Comparison of ENCODE assay signal across 21 cellular contexts in the genomic region with DNA sequence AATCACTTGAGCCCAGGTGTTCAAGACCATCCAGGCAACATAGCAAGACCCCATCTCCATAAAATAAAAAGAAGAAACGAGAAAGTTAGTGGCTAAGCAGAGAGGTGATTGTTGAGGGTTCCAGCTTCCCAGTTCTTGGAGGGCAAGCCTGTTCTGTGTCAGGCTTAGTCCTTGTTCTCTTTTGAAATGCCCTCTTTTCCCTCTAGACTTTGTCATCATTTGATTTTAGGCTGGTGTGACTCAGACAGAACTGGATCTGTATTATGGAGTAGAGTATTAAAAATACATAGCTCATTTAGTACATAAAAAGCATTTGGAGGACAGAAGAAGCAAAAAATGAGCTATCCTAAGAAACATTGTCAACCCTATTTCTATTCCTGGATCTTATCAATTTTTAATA.
A peak's percentile ranks its signal among the peaks of the same experiment; 100 is the strongest.
DNase-seq lines count a peak whose midpoint lies in the region; ATAC-seq and TF ChIP-seq lines count a peak whose summit lies in the region.
"Had no signal": no experiment of that assay in that cellular context is flagged by ENCODE, and none has a peak within 500 bp of the region (broad histone marks: within the 10 kb centered on the region; RNA-seq: fewer than 3 reads in every experiment).

No MANE protein-coding gene starts in this region.

- H3K9me3 ChIP-seq in GM23248 (ENCODE audit: low read depth) (no peaks in the 10 kb centered on the region), PC-3 (ENCODE audit: low read length) (no peaks in the 10 kb centered on the region)

- CTCF ChIA-PET in PC-3 (lab: Charles Lee), result no interaction called here

- TF ChIP-seq CTCF in PC-3 (conservative IDR thresholded peaks at IDR 0.05; ENCODE audit: low read depth, low read length) (no peak), neural crest cell (conservative IDR thresholded peaks at IDR 0.05) (no peak)

- intact Hi-C loops in PC-3 (cut with micrococcal nuclease), result no loop called here

- H3K27me3 ChIP-seq in GM23248 (replicated peaks; ENCODE audit: insufficient read depth), result no peaks in the 10 kb centered on the region
- no peaks in the 10 kb centered on the region for H3K27me3 ChIP-seq in PC-3 (ENCODE audit: low read length)

- peaks cover 29% of the 10 kb centered on the region for H3K79me2 ChIP-seq in GM23248 (ENCODE audit: insufficient read depth)
- H3K79me2 ChIP-seq in PC-3 (ENCODE audit: low read length), result peaks cover 52% of the 10 kb centered on the region

- POLR2A ChIA-PET in PC-3 (lab: Charles Lee; ENCODE audit: unreplicated experiment), result no interaction called here

- H3K9ac ChIP-seq in GM23248, result no peak overlapping the region
- no peak overlapping the region for H3K9ac ChIP-seq in PC-3 (ENCODE audit: low read length)

- peaks cover 3% of the 10 kb centered on the region for H3K4me1 Mint-ChIP-seq in neural crest cell
- peaks cover 54% of the 10 kb centered on the region for H3K4me1 Mint-ChIP-seq in activated naive CD8-positive, alpha-beta T cell treated with anti-CD3 and anti-CD28 coated beads for 36 hours

- H3F3A ChIP-seq in GM23248 (ENCODE audit: insufficient read depth) (no peaks in the 10 kb centered on the region), PC-3 (ENCODE audit: low read length, unreplicated experiment) (no peaks in the 10 kb centered on the region)

- peak overlapping the region; percentile 46 for H3K27ac Mint-ChIP-seq in neural crest cell (ENCODE audit: unreplicated experiment)
- H3K27ac Mint-ChIP-seq in activated naive CD8-positive, alpha-beta T cell treated with anti-CD3 and anti-CD28 coated beads for 36 hours, result no peak overlapping the region
- H3K27ac Mint-ChIP-seq: CD14-positive monocyte, HFFc6 had no signal

- H3K4me1 ChIP-seq in GM23248 (ENCODE audit: insufficient read depth) (peaks cover 26% of the 10 kb centered on the region), PC-3 (ENCODE audit: insufficient read depth, low read length) (peaks cover 18% of the 10 kb centered on the region)

- no peak overlapping the region for H3K4me2 ChIP-seq in GM23248 (ENCODE audit: unreplicated experiment)
- no peak overlapping the region for H3K4me2 ChIP-seq in PC-3 (ENCODE audit: low read length)
- H3K4me2 ChIP-seq: PC-9 had no signal

- DNase-seq in GM23248 (peak; percentile 42), PC-3 (peak; percentile 16), epithelial cell of prostate (ENCODE audit: low read depth, low spot score) (no peak), neural crest cell (ENCODE audit: low read depth, low spot score) (no peak), DMS153 treated with DMSO at 0.1 percent for 48 hours (lab: John Stamatoyannopoulos, UW; ENCODE audit: unreplicated experiment) (no peak)
- no peak for DNase-seq in activated naive CD8-positive, alpha-beta T cell treated with anti-CD3 and anti-CD28 coated beads for 36 hours
- DNase-seq in activated CD4-positive, alpha-beta T cell treated with anti-CD3 and anti-CD28 coated beads, Interleukin-2, amount 50 U/mL, for 1 hour, result no peak
- DNase-seq: ACHN, AML-193, DMS53, GOT3, HFFc6, KG1, NCI-H1048, NCI-H1436 treated with DMSO at 0.1 percent for 48 hours, NCI-H2029 treated with DMSO at 0.1 percent for 48 hours, NCI-H2171 treated with DMSO at 0.1 percent for 48 hours, NCI-H774, PC-9 had no signal

- H2AFZ ChIP-seq in GM23248 (no peak overlapping the region), PC-3 (ENCODE audit: low read length) (no peak overlapping the region)
- H2AFZ ChIP-seq: PC-9 had no signal

- H3K9me3 Mint-ChIP-seq in neural crest cell, result no peaks in the 10 kb centered on the region
- H3K9me3 Mint-ChIP-seq in activated naive CD8-positive, alpha-beta T cell treated with anti-CD3 and anti-CD28 coated beads for 36 hours, result no peaks in the 10 kb centered on the region
- H3K9me3 Mint-ChIP-seq: CD14-positive monocyte, HFFc6 had no signal

- H3K27ac ChIP-seq in GM23248 (no peak overlapping the region), PC-3 (ENCODE audit: low read length) (no peak overlapping the region), epithelial cell of prostate (peak overlapping the region; percentile 45)
- H3K27ac ChIP-seq: PC-9 had no signal

- H3K36me3 ChIP-seq in GM23248 (ENCODE audit: low read depth) (no peaks in the 10 kb centered on the region), PC-3 (ENCODE audit: low read depth, low read length) (no peaks in the 10 kb centered on the region)

- H3K36me3 Mint-ChIP-seq in neural crest cell (ENCODE audit: low read depth), result no peaks in the 10 kb centered on the region
- peaks cover 4% of the 10 kb centered on the region for H3K36me3 Mint-ChIP-seq in activated naive CD8-positive, alpha-beta T cell treated with anti-CD3 and anti-CD28 coated beads for 36 hours
- H3K36me3 Mint-ChIP-seq: CD14-positive monocyte had no signal

- no peak overlapping the region for H3K4me3 Mint-ChIP-seq in neural crest cell
- H3K4me3 Mint-ChIP-seq in activated naive CD8-positive, alpha-beta T cell treated with anti-CD3 and anti-CD28 coated beads for 36 hours, result no peak overlapping the region
- H3K4me3 Mint-ChIP-seq: CD14-positive monocyte, HFFc6 had no signal

- no peak overlapping the region for H3K4me3 ChIP-seq in GM23248
- H3K4me3 ChIP-seq in PC-3 (ENCODE audit: low read length), result no peak overlapping the region
- H3K4me3 ChIP-seq: PC-9 had no signal

- in situ Hi-C loops in GM23248 (cut with MboI), result no loop called here

- H3K27me3 Mint-ChIP-seq in neural crest cell (ENCODE audit: low read depth), result no peaks in the 10 kb centered on the region
- no peaks in the 10 kb centered on the region for H3K27me3 Mint-ChIP-seq in activated naive CD8-positive, alpha-beta T cell treated with anti-CD3 and anti-CD28 coated beads for 36 hours

- no peaks in the 10 kb centered on the region for H4K20me1 ChIP-seq in GM23248 (ENCODE audit: insufficient read depth)
- H4K20me1 ChIP-seq in PC-3 (ENCODE audit: low read length), result no peaks in the 10 kb centered on the region; the same call in 1 of the 2 replicates

- H3K9me2 ChIP-seq in GM23248 (ENCODE audit: insufficient read depth), result no peaks in the 10 kb centered on the region
- H3K9me2 ChIP-seq in PC-3 (replicated peaks; ENCODE audit: low read length), result no peaks in the 10 kb centered on the region

- 80 to 96% methylated on average over 1 of the region's 1 CpG for WGBS in GM23248 (ENCODE audit: low coverage in 1 of 2, low lambda C conversion rate in 2 of 2, missing lambda C conversion rate in 2 of 2), 2 experiments

- BruUV-seq in PC-3 (replicated peaks; lab: Mats Ljungman, UMichigan), result no TSS peak

- ATAC-seq in PC-3, result 0 out of 2 replicates have a peak, but pooled peaks have one; percentile 43
- ATAC-seq in GM21515 (IDR thresholded peaks at IDR 0.05; ENCODE audit: unreplicated experiment), result no peak

Comparison
In these comparisons a context has a peak if more than half of its experiments do, and no peak if none do; other contexts are left out.
1. DNase-seq: peak in GM23248 (single experiment) and PC-3 (single experiment); none in epithelial cell of prostate (single experiment), neural crest cell (single experiment), activated naive CD8-positive, alpha-beta T cell treated with anti-CD3 and anti-CD28 coated beads for 36 hours (single experiment), DMS153 treated with DMSO at 0.1 percent for 48 hours (single experiment) and activated CD4-positive, alpha-beta T cell treated with anti-CD3 and anti-CD28 coated beads, Interleukin-2, amount 50 U/mL, for 1 hour (single experiment).